ENCODE assay signal across 8 cellular contexts in genomic region chr7:2873686-2874551, GRCh38. TPM values are rescaled to one million over a fixed set of nuclear protein-coding genes. Genes with fewer than 3 reads are reported as not detected.
DNase-seq lines count a peak whose midpoint lies in the region; TF ChIP-seq lines count a peak whose summit lies in the region.

No MANE protein-coding gene starts in this region.

- H3K79me2 ChIP-seq in ACC112 (ENCODE audit: control insufficient read depth, insufficient read depth, low read length, unreplicated experiment), result no peaks in the 10 kb centered on the region

- in situ Hi-C loops in GM13976 (cut with MboI; ENCODE audit: low sequenced_read_pairs, unreplicated experiment), result no loop called here

- H2AFZ ChIP-seq in ACC112 (ENCODE audit: low read length, unreplicated experiment), result no peak overlapping the region

- H3K36me3 ChIP-seq in ACC112 (ENCODE audit: insufficient read depth, low read length), result no peaks in the 10 kb centered on the region

- H3K4me3 ChIP-seq in ACC112 (ENCODE audit: low read depth, low read length), result no peak overlapping the region

- H3K27ac ChIP-seq in ACC112 (ENCODE audit: low read depth, low read length), result peak overlapping the region; percentile 93

- DNase-seq in GM13976 (ENCODE audit: low spot score) (peak; percentile 13), SK-N-DZ (ENCODE audit: low spot score) (peak; percentile 59), fibroblast of the conjunctiva (ENCODE audit: low read depth) (peak; percentile 77), superior temporal gyrus (ENCODE audit: extremely low spot score) (peak; percentile 63), GDM1 (lab: John Stamatoyannopoulos, UW) (no peak), cerebellum (ENCODE audit: low spot score) (no peak), AML-193 (lab: John Stamatoyannopoulos, UW) (no peak)

- H3K4me1 ChIP-seq in ACC112 (ENCODE audit: control insufficient read depth, insufficient read depth, low read length, unreplicated experiment), result peaks cover 9% of the 10 kb centered on the region

- no peaks in the 10 kb centered on the region for H3K27me3 ChIP-seq in ACC112 (ENCODE audit: insufficient read depth, low read length)

- TF ChIP-seq CTCF in GM13976 (IDR thresholded peaks at IDR 0.05; ENCODE audit: borderline replicate concordance, control extremely low read depth, extremely low read depth, insufficient read depth, missing control alignments), result no peak

RNA-seq across cellular contexts. Expression of gene GNA12, which starts 29.8 kb away (rescaled TPM):
- 11.6 and 14.4 TPM in 2 replicates for polyA plus RNA-seq in SK-N-DZ (2014; cell fraction: cytosol; rRNA removed)
- polyA plus RNA-seq in SK-N-DZ (2014; cell fraction: nucleus; rRNA removed), result 5.5 and 9.0 TPM in 2 replicates
- 24.1 TPM for total RNA-seq in cerebellum

Comparison
In these comparisons a context has a peak if more than half of its experiments do, and no peak if none do; other contexts are left out.
1. DNase-seq: peak in GM13976 (single experiment), SK-N-DZ (single experiment), fibroblast of the conjunctiva (single experiment) and superior temporal gyrus (single experiment); none in GDM1 (single experiment), cerebellum (single experiment) and AML-193 (0 of 2).